2 cellular contexts compared by ENCODE assay signal in genomic region chr1:207969528-207969927, GRCh38.
TF ChIP-seq lines count a peak whose summit lies in the region.

No MANE protein-coding gene starts in this region.

TF ChIP-seq in Ishikawa, 13 proteins besides CTCF, POLR2A, EP300 and RAD21:
- TF ChIP-seq NFIC (IDR thresholded peaks at IDR 0.05) (no peak), USF1 (IDR thresholded peaks at IDR 0.05) (0 out of 2 replicates have a peak, but pooled peaks have one; percentile 36)

TF ChIP-seq in K562, 482 proteins besides CTCF, POLR2A, EP300 and RAD21:
- TF ChIP-seq STAG1 (CRISPR knock-in tag; IDR thresholded peaks at IDR 0.05; ENCODE audit: borderline replicate concordance) (no peak), NR0B1 (IDR thresholded peaks at IDR 0.05; ENCODE audit: partially characterized antibody) (no peak), USF1 (CRISPR knock-in tag; IDR thresholded peaks at IDR 0.05) (peak; percentile 56), POLR2G (IDR thresholded peaks at IDR 0.05; ENCODE audit: low read depth, low read length) (no peak), SAP30 (IDR thresholded peaks at IDR 0.05; ENCODE audit: borderline replicate concordance, insufficient read depth, low read depth, low read length, poor library complexity, severe bottlenecking) (no peak), MAZ (CRISPR knock-in tag; conservative IDR thresholded peaks at IDR 0.05 in 1 of 2, IDR thresholded peaks at IDR 0.05 in 1 of 2) (no peak), TOE1 (IDR thresholded peaks at IDR 0.05; ENCODE audit: borderline replicate concordance) (peak; percentile 79; the same call in 1 of the 2 replicates), TOE1 (CRISPR knock-in tag; IDR thresholded peaks at IDR 0.05; ENCODE audit: borderline replicate concordance, low read depth) (no peak), USF2 (CRISPR knock-in tag; IDR thresholded peaks at IDR 0.05) (peak; percentile 49), NR3C1 (CRISPR knock-in tag; IDR thresholded peaks at IDR 0.05) (no peak)
- TF ChIP-seq, protein P1, sequence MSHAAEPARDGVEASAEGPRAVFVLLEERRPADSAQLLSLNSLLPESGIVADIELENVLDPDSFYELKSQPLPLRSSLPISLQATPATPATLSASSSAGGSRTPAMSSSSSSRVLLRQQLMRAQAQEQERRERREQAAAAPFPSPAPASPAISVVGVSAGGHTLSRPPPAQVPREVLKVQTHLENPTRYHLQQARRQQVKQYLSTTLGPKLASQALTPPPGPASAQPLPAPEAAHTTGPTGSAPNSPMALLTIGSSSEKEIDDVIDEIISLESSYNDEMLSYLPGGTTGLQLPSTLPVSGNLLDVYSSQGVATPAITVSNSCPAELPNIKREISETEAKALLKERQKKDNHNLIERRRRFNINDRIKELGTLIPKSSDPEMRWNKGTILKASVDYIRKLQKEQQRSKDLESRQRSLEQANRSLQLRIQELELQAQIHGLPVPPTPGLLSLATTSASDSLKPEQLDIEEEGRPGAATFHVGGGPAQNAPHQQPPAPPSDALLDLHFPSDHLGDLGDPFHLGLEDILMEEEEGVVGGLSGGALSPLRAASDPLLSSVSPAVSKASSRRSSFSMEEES (CRISPR knock-in tag; IDR thresholded peaks at IDR 0.05) = peak; percentile 91
